Comparison of ENCODE assay signal across 22 cellular contexts in the genomic region with DNA sequence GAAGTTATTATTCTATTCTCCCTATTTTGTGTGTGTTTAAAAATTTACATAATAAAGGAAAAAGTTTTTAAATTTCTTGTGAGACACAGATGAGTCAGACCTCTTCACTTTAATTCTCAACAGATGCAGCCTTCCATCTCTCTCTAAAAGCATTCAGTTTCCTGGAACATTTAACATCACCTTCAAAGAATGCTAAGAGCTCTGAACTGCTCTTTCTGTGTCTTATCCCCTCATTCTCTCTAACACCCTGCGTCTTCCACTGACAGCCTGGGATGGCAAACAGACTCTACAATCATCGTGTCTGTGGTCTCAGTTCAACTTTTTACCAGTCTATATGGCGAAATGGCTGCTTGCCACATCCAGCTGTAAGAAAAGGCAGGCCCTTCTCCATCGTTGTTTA.
DNase-seq lines count a peak whose midpoint lies in the region; FAIRE-seq and TF ChIP-seq lines count a peak whose summit lies in the region.
"Had no signal": no experiment of that assay in that cellular context is flagged by ENCODE, and none has a peak within 500 bp of the region (broad histone marks: within the 10 kb centered on the region; RNA-seq: fewer than 3 reads in every experiment).

No MANE protein-coding gene starts in this region.

- H2BK15ac ChIP-seq in neuronal stem cell (ENCODE audit: low read length), result no peak overlapping the region

- H3K9ac ChIP-seq in SK-N-SH (peak overlapping the region; percentile 53; the same call in 1 of the 2 replicates), neuronal stem cell (ENCODE audit: low read depth, low read length, poor library complexity) (no peak overlapping the region)

- H4K20me1 ChIP-seq in SK-N-SH (ENCODE audit: insufficient read depth), result no peaks in the 10 kb centered on the region

- no peak overlapping the region for H2BK5ac ChIP-seq in neuronal stem cell (ENCODE audit: low read length)

- H3K27ac ChIP-seq in SK-N-SH (ENCODE audit: low read depth in 2 of 2, low read length in 1 of 2) (peak overlapping the region; percentile 84 to 88; a peak in 3 of 4 replicates), neuronal stem cell (replicated peaks; ENCODE audit: low read length) (no peak overlapping the region)
- H3K27ac ChIP-seq: colonic mucosa had no signal

- H3K9me3 Mint-ChIP-seq in chondrocyte (ENCODE audit: low read depth), result peaks cover 2% of the 10 kb centered on the region
- H3K9me3 Mint-ChIP-seq: WTC11 had no signal

- H3K27me3 Mint-ChIP-seq in chondrocyte (ENCODE audit: low read depth), result peaks cover 3% of the 10 kb centered on the region

- no peak overlapping the region for H3K18ac ChIP-seq in neuronal stem cell (ENCODE audit: low read length)

- H3K14ac ChIP-seq in neuronal stem cell (ENCODE audit: low read length), result no peak overlapping the region

- H4K8ac ChIP-seq in neuronal stem cell (ENCODE audit: low read depth, low read length), result no peak overlapping the region

- 0 out of 4 replicates have a peak overlapping the region, but pooled peaks of 1 of the 2 experiments have one; percentile 18 for H3K4me3 ChIP-seq in SK-N-SH (ENCODE audit: low read depth in 2 of 2, low read length in 1 of 2)
- no peak overlapping the region for H3K4me3 ChIP-seq in neuronal stem cell (ENCODE audit: low read length in 2 of 2)
- H3K4me3 ChIP-seq: colonic mucosa had no signal

- TF ChIP-seq CTCF in SK-N-SH (IDR thresholded peaks at IDR 0.05) (no peak), chondrocyte (IDR thresholded peaks at IDR 0.05) (no peak)

- H3K4me3 Mint-ChIP-seq in chondrocyte (ENCODE audit: unreplicated experiment), result no peak overlapping the region
- H3K4me3 Mint-ChIP-seq: WTC11 had no signal

- TF ChIP-seq RAD21 in SK-N-SH (IDR thresholded peaks at IDR 0.05; ENCODE audit: low read length), result no peak

- H3K79me2 ChIP-seq in SK-N-SH (ENCODE audit: insufficient read depth), result no peaks in the 10 kb centered on the region

- H4K91ac ChIP-seq in neuronal stem cell (ENCODE audit: low read depth, low read length, poor library complexity), result no peak overlapping the region

- no peak overlapping the region for H3K4ac ChIP-seq in neuronal stem cell (ENCODE audit: low read length)

- H3K23ac ChIP-seq in neuronal stem cell (ENCODE audit: low read depth, low read length, poor library complexity), result no peak overlapping the region

- H3K4me1 ChIP-seq in SK-N-SH (ENCODE audit: control insufficient read depth in 1 of 2, insufficient read depth in 2 of 2, low read depth in 1 of 2, low read length in 1 of 2) (peaks cover 0 to 23% of the 10 kb centered on the region in 2 experiments; a peak in 1 of 4 replicates), neuronal stem cell (ENCODE audit: control insufficient read depth in 2 of 2, insufficient read depth in 1 of 2, low read depth in 1 of 2, low read length in 2 of 2) (peaks cover 0 to 2% of the 10 kb centered on the region in 2 donors)
- H3K4me1 ChIP-seq: colonic mucosa had no signal

- no peak overlapping the region for H3K27ac Mint-ChIP-seq in chondrocyte (ENCODE audit: unreplicated experiment)
- H3K27ac Mint-ChIP-seq: WTC11 had no signal

- no peak for FAIRE-seq in GM12892 (lab: Jason Lieb, UNC)
- FAIRE-seq: H54 had no signal

- DNase-seq in EH (ENCODE audit: low read depth) (peak; percentile 85), SK-N-SH (no peak), fibroblast of peridontal ligament (ENCODE audit: extremely low read depth) (peak; percentile 89), neuronal stem cell (ENCODE audit: low spot score) (peak; percentile 5), GM12892 (ENCODE audit: insufficient read length) (no peak), germinal center (ENCODE audit: low spot score) (no peak), DMS79 (lab: John Stamatoyannopoulos, UW) (no peak), chondrocyte (ENCODE audit: low spot score) (no peak)
- DNase-seq: activated CD8-positive, alpha-beta memory T cell treated with anti-CD3 and anti-CD28 coated beads for 24 hours; amygdala; C1 segment of cervical spinal cord; colonic mucosa; DMS153; erythroblast; hypothalamus; left cardiac atrium; NCI-H2081; NCI-H748 treated with DMSO at 0.1 percent for 48 hours; substantia nigra; T-helper 1 cell had no signal

- H2AFZ ChIP-seq in SK-N-SH (ENCODE audit: low read depth) (peak overlapping the region; percentile 72), neuronal stem cell (ENCODE audit: low read length) (peak overlapping the region; percentile 56)

- WGBS in SK-N-SH (ENCODE audit: low lambda C conversion rate), result 0% methylated on average over 4 of the region's 4 CpGs
- WGBS in neuronal stem cell (ENCODE audit: extremely low coverage in 2 of 2, insufficient read length in 2 of 2, insufficient replicate concordance in 1 of 2), 2 donors, result no CpG with 5 or more reads among the region's 4 CpGs

- no peaks in the 10 kb centered on the region for H3K9me2 ChIP-seq in SK-N-SH

- no peak overlapping the region for H2AK5ac ChIP-seq in neuronal stem cell (ENCODE audit: low read depth, low read length)

- POLR2A ChIA-PET in SK-N-SH (lab: Yijun Ruan, JAX), result no interaction called here

- H3K4me2 ChIP-seq in SK-N-SH (peak overlapping the region; percentile 59), neuronal stem cell (ENCODE audit: insufficient read depth, low read length, poor library complexity, severe bottlenecking) (no peak overlapping the region)

- no peak overlapping the region for H2BK120ac ChIP-seq in neuronal stem cell (ENCODE audit: low read depth, low read length)

- peak in 1 of 2 experiments; percentile 85; a peak in 2 of 4 replicates for TF ChIP-seq EP300 in SK-N-SH (IDR thresholded peaks at IDR 0.05; ENCODE audit: borderline replicate concordance in 1 of 2, low read depth in 1 of 2, low read length in 1 of 2)

- H3K36me3 Mint-ChIP-seq in chondrocyte (ENCODE audit: low read depth), result no peaks in the 10 kb centered on the region
- H3K36me3 Mint-ChIP-seq: WTC11 had no signal

- H3K27me3 ChIP-seq in SK-N-SH (ENCODE audit: insufficient read depth), result no peaks in the 10 kb centered on the region
- no peaks in the 10 kb centered on the region for H3K27me3 ChIP-seq in neuronal stem cell (ENCODE audit: control insufficient read depth in 3 of 3, insufficient read depth in 3 of 3, low read depth in 1 of 3, low read length in 3 of 3)
- H3K27me3 ChIP-seq: colonic mucosa had no signal

- no peaks in the 10 kb centered on the region for H3K79me1 ChIP-seq in neuronal stem cell (ENCODE audit: low read depth, low read length)

- H3K9me3 ChIP-seq in SK-N-SH, result no peaks in the 10 kb centered on the region
- H3K9me3 ChIP-seq in neuronal stem cell (replicated peaks in 1 of 2; ENCODE audit: control insufficient read depth in 2 of 2, insufficient read depth in 1 of 2, low read depth in 1 of 2, low read length in 2 of 2), result no peaks in the 10 kb centered on the region
- H3K9me3 ChIP-seq: colonic mucosa had no signal

- no peak for TF ChIP-seq POLR2A in GM12892 (IDR thresholded peaks at IDR 0.05; ENCODE audit: low read depth, low read length)

- H3K4me1 Mint-ChIP-seq in chondrocyte (ENCODE audit: low read depth), result peaks cover 6% of the 10 kb centered on the region

- H3F3A ChIP-seq in SK-N-SH (replicated peaks; ENCODE audit: insufficient read depth), result peaks cover 20% of the 10 kb centered on the region

- no peak overlapping the region for H2BK12ac ChIP-seq in neuronal stem cell (ENCODE audit: low read length)

- H3K36me3 ChIP-seq in SK-N-SH (replicated peaks in 1 of 2; ENCODE audit: control insufficient read depth in 1 of 2, insufficient read depth in 2 of 2, low read length in 1 of 2) (no peaks in the 10 kb centered on the region), neuronal stem cell (replicated peaks in 1 of 2; ENCODE audit: control insufficient read depth in 2 of 2, insufficient read depth in 2 of 2, low read length in 2 of 2) (no peaks in the 10 kb centered on the region)
- H3K36me3 ChIP-seq: colonic mucosa had no signal

- CTCF ChIA-PET in SK-N-SH (lab: Yijun Ruan, JAX), result no interaction called here

TF ChIP-seq in SK-N-SH, 30 proteins besides CTCF, POLR2A, EP300 and RAD21 (continues in another document):
- TF ChIP-seq FOSL2 (IDR thresholded peaks at IDR 0.05; ENCODE audit: borderline replicate concordance, low read depth), result peak; percentile 87
- TF ChIP-seq SMC3 (IDR thresholded peaks at IDR 0.05; ENCODE audit: low read depth, low read length), result no peak
- TF ChIP-seq ZBTB33 (IDR thresholded peaks at IDR 0.05; ENCODE audit: borderline replicate concordance, low read depth), result 0 out of 2 replicates have a peak, but pooled peaks have one; percentile 19
- TF ChIP-seq MXI1 (IDR thresholded peaks at IDR 0.05; ENCODE audit: low read depth, low read length), result no peak

Comparison
In these comparisons a context has a peak if more than half of its experiments do, and no peak if none do; other contexts are left out.
1. DNase-seq: peak in EH (single experiment), fibroblast of peridontal ligament (single experiment) and neuronal stem cell (single experiment); none in SK-N-SH (single experiment), GM12892 (single experiment), germinal center (single experiment), DMS79 (single experiment) and chondrocyte (single experiment).